Comparison of ENCODE assay signal across 1 cellular context in genomic region chr1:165910764-165911421, GRCh38.
TF ChIP-seq lines count a peak whose summit lies in the region.

No MANE protein-coding gene starts in this region.

TF ChIP-seq in HepG2, 621 proteins besides CTCF, POLR2A, EP300 and RAD21 (continued from another document and continues in another):
- TF ChIP-seq EED (CRISPR knock-in tag; IDR thresholded peaks at IDR 0.05) (0 out of 2 replicates have a peak, but pooled peaks have one; percentile 71), ZNF619 (CRISPR knock-in tag; IDR thresholded peaks at IDR 0.05) (peak; percentile 65; the same call in 1 of the 2 replicates), ZNF234 (CRISPR knock-in tag; conservative IDR thresholded peaks at IDR 0.05) (no peak), HMG20A (CRISPR knock-in tag; IDR thresholded peaks at IDR 0.05; ENCODE audit: borderline replicate concordance) (peak; percentile 81; the same call in 1 of the 2 replicates), THAP8 (CRISPR knock-in tag; IDR thresholded peaks at IDR 0.05; ENCODE audit: borderline replicate concordance) (no peak), FIP1L1 (IDR thresholded peaks at IDR 0.05; ENCODE audit: borderline replicate concordance, insufficient read depth, low read depth, low read length) (no peak), JARID2 (CRISPR knock-in tag; IDR thresholded peaks at IDR 0.05; ENCODE audit: insufficient replicate concordance) (no peak), RNF219 (CRISPR knock-in tag; IDR thresholded peaks at IDR 0.05) (no peak), SMARCC2 (IDR thresholded peaks at IDR 0.05) (no peak), SNAPC4 (CRISPR knock-in tag; IDR thresholded peaks at IDR 0.05) (no peak), SRY (CRISPR knock-in tag; IDR thresholded peaks at IDR 0.05) (no peak), CHCHD3 (CRISPR knock-in tag; IDR thresholded peaks at IDR 0.05) (no peak), HNF1A (IDR thresholded peaks at IDR 0.05; ENCODE audit: low read depth) (0 out of 2 replicates have a peak, but pooled peaks have one; percentile 25), HNF1A (CRISPR knock-in tag; IDR thresholded peaks at IDR 0.05; ENCODE audit: borderline replicate concordance) (no peak; the same call in 1 of the 2 replicates), ZNF550 (CRISPR knock-in tag; IDR thresholded peaks at IDR 0.05; ENCODE audit: borderline replicate concordance) (no peak), DPF2 (CRISPR knock-in tag; IDR thresholded peaks at IDR 0.05; ENCODE audit: borderline replicate concordance, low read depth) (peak; percentile 65), ZMAT3 (CRISPR knock-in tag; conservative IDR thresholded peaks at IDR 0.05) (no peak), ELF1 (CRISPR knock-in tag; IDR thresholded peaks at IDR 0.05) (peak; percentile 45; the same call in 1 of the 2 replicates), ZFP36 (IDR thresholded peaks at IDR 0.05; ENCODE audit: borderline replicate concordance, low read depth, low read length, partially characterized antibody) (no peak), STAT5B (CRISPR knock-in tag; IDR thresholded peaks at IDR 0.05) (0 out of 2 replicates have a peak, but pooled peaks have one; percentile 57), ARID5B (CRISPR knock-in tag; IDR thresholded peaks at IDR 0.05) (peak; percentile 94), HDAC2 (CRISPR knock-in tag; IDR thresholded peaks at IDR 0.05) (peak; percentile 87), ZNF670 (CRISPR knock-in tag; IDR thresholded peaks at IDR 0.05; ENCODE audit: borderline replicate concordance) (no peak), ZNF260 (CRISPR knock-in tag; IDR thresholded peaks at IDR 0.05; ENCODE audit: borderline replicate concordance, low read depth) (no peak), MTF1 (CRISPR knock-in tag; IDR thresholded peaks at IDR 0.05) (no peak), SMAD3 (CRISPR knock-in tag; IDR thresholded peaks at IDR 0.05) (peak; percentile 63; the same call in 1 of the 2 replicates), ZFP82 (CRISPR knock-in tag; IDR thresholded peaks at IDR 0.05; ENCODE audit: borderline replicate concordance) (no peak), POLR2G (IDR thresholded peaks at IDR 0.05; ENCODE audit: low read depth, low read length) (peak; percentile 49; the same call in 1 of the 2 replicates), PAWR (CRISPR knock-in tag; IDR thresholded peaks at IDR 0.05; ENCODE audit: borderline replicate concordance) (no peak), ZC3H13 (CRISPR knock-in tag; IDR thresholded peaks at IDR 0.05) (no peak), SP5 (CRISPR knock-in tag; IDR thresholded peaks at IDR 0.05; ENCODE audit: borderline replicate concordance, low read depth) (0 out of 2 replicates have a peak, but pooled peaks have one; percentile 3), USF2 (IDR thresholded peaks at IDR 0.05; ENCODE audit: low read depth, low read length) (no peak), USF2 (CRISPR knock-in tag; IDR thresholded peaks at IDR 0.05; ENCODE audit: borderline replicate concordance) (no peak), ZNF737 (CRISPR knock-in tag; IDR thresholded peaks at IDR 0.05; ENCODE audit: borderline replicate concordance) (no peak), ZNF720 (CRISPR knock-in tag; IDR thresholded peaks at IDR 0.05) (no peak), FOSL2 (CRISPR knock-in tag; IDR thresholded peaks at IDR 0.05) (peak; percentile 20; the same call in 1 of the 2 replicates)
- TF ChIP-seq, protein P1, sequence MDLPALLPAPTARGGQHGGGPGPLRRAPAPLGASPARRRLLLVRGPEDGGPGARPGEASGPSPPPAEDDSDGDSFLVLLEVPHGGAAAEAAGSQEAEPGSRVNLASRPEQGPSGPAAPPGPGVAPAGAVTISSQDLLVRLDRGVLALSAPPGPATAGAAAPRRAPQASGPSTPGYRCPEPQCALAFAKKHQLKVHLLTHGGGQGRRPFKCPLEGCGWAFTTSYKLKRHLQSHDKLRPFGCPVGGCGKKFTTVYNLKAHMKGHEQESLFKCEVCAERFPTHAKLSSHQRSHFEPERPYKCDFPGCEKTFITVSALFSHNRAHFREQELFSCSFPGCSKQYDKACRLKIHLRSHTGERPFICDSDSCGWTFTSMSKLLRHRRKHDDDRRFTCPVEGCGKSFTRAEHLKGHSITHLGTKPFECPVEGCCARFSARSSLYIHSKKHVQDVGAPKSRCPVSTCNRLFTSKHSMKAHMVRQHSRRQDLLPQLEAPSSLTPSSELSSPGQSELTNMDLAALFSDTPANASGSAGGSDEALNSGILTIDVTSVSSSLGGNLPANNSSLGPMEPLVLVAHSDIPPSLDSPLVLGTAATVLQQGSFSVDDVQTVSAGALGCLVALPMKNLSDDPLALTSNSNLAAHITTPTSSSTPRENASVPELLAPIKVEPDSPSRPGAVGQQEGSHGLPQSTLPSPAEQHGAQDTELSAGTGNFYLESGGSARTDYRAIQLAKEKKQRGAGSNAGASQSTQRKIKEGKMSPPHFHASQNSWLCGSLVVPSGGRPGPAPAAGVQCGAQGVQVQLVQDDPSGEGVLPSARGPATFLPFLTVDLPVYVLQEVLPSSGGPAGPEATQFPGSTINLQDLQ (CRISPR knock-in tag; IDR thresholded peaks at IDR 0.05) = peak; percentile 47; the same call in 1 of the 2 replicates
- TF ChIP-seq, protein P2, sequence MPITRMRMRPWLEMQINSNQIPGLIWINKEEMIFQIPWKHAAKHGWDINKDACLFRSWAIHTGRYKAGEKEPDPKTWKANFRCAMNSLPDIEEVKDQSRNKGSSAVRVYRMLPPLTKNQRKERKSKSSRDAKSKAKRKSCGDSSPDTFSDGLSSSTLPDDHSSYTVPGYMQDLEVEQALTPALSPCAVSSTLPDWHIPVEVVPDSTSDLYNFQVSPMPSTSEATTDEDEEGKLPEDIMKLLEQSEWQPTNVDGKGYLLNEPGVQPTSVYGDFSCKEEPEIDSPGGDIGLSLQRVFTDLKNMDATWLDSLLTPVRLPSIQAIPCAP (CRISPR knock-in tag; IDR thresholded peaks at IDR 0.05; ENCODE audit: low read depth) = no peak
